In the genomic region with DNA sequence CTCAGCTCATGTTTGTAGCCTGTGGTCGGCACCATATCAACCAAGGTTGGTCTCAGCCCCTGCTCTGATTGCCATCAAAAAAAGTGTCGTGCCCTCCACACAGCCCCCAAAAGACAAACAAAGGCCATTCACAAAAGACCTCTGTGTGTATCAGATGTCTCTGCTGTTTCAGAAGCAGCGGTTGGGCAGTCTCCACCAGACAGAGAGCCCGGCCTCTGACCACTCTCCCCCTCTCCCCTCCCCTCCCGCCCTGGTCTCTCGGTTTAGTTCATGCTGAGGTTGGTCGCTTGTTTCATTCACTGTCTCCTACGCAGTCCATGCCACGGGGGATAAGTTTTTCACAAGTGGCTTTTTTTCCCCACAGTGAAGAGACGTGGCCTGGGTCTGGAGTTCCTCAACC, we compare ENCODE assay signal across 11 cellular contexts. TPM values are rescaled to one million over a fixed set of nuclear protein-coding genes. Genes with fewer than 3 reads are reported as not detected.
DNase-seq lines count a peak whose midpoint lies in the region; ATAC-seq, FAIRE-seq and TF ChIP-seq lines count a peak whose summit lies in the region.
"Had no signal": no experiment of that assay in that cellular context is flagged by ENCODE, and none has a peak within 500 bp of the region (broad histone marks: within the 10 kb centered on the region; RNA-seq: fewer than 3 reads in every experiment).

No MANE protein-coding gene starts in this region.

- FAIRE-seq in H1 (lab: Jason Lieb, UNC), result peak; percentile 7

- H3K9me3 ChIP-seq in BLaER1 treated with 17β-estradiol and CSF1 and Interleukin-3, amounts not matched to agents 10 nM and 100 nM (replicated peaks in 1 of 11), result no peaks in the 10 kb centered on the region
- no peaks in the 10 kb centered on the region for H3K9me3 ChIP-seq in H1 (ENCODE audit: insufficient read depth in 2 of 2, low read depth in 1 of 2, low read length in 1 of 2)
- H3K9me3 ChIP-seq in aorta (ENCODE audit: control insufficient read depth, low read length), result no peaks in the 10 kb centered on the region

- H3K4ac ChIP-seq in H1 (replicated peaks; ENCODE audit: insufficient read length, low read depth, low read length), result no peak overlapping the region

- H3K4me3 Mint-ChIP-seq in neural crest cell, result peak overlapping the region; percentile 79

- H3K9ac ChIP-seq in BLaER1 treated with 17β-estradiol and CSF1 and Interleukin-3, amounts not matched to agents 10 nM and 100 nM, result peak overlapping the region in 3 of 11 experiments; percentile 1 to 54 (median 37); a peak in 2 of 22 replicates
- no peak overlapping the region; a peak in 1 of 7 replicates for H3K9ac ChIP-seq in H1 (replicated peaks in 1 of 4; ENCODE audit: extremely low read depth in 1 of 4, low read depth in 3 of 4, low read length in 3 of 4)

- H2BK5ac ChIP-seq in H1 (ENCODE audit: low read depth, low read length), result no peak overlapping the region

- H3K56ac ChIP-seq in H1 (replicated peaks; ENCODE audit: insufficient read length, low read depth, low read length), result no peak overlapping the region

- H3K4me1 Mint-ChIP-seq in neural crest cell, result peaks cover 26% of the 10 kb centered on the region

- no peak overlapping the region for H2AK5ac ChIP-seq in H1 (ENCODE audit: low read depth, low read length)

- peaks cover 11% of the 10 kb centered on the region; the same call in 1 of the 2 replicates for H3K23me2 ChIP-seq in H1 (ENCODE audit: low read depth, low read length)

- H2BK20ac ChIP-seq in H1 (ENCODE audit: low read length), result no peak overlapping the region

- no peak overlapping the region for H3K23ac ChIP-seq in H1 (ENCODE audit: insufficient read length)

- no peak overlapping the region for H2BK120ac ChIP-seq in H1 (replicated peaks; ENCODE audit: low read depth, low read length)

- DNase-seq in HuH-7.5 (ENCODE audit: low spot score) (peak; percentile 76), H1 (ENCODE audit: low read depth in 1 of 2, low spot score in 2 of 2) (no peak), neural crest cell (ENCODE audit: low read depth, low spot score) (peak; percentile 31), SIG-M5 (lab: John Stamatoyannopoulos, UW) (no peak), aorta (no peak), nucleus accumbens (lab: John Stamatoyannopoulos, UW) (no peak), activated gamma-delta T cell treated with Interleukin-2 at 50 U/mL for 16 hours (no peak)
- DNase-seq: NCI-H1930 had no signal

- H3K79me2 ChIP-seq in H1 (ENCODE audit: control insufficient read depth in 1 of 2, insufficient read depth in 2 of 2, low read length in 2 of 2), result no peaks in the 10 kb centered on the region

- no peak overlapping the region for H2BK15ac ChIP-seq in H1 (ENCODE audit: low read length)

- no peaks in the 10 kb centered on the region for H3K36me3 Mint-ChIP-seq in neural crest cell (ENCODE audit: low read depth)

- no peak for TF ChIP-seq POLR2A in H1 (IDR thresholded peaks at IDR 0.05; ENCODE audit: control extremely low read depth in 1 of 2, low read depth in 2 of 2, low read length in 2 of 2)

- H3K27ac Mint-ChIP-seq in neural crest cell (ENCODE audit: unreplicated experiment), result peak overlapping the region; percentile 92

- H3K27me3 Mint-ChIP-seq in neural crest cell (ENCODE audit: low read depth), result peaks cover 54% of the 10 kb centered on the region

- no peaks in the 10 kb centered on the region for H3K9me3 Mint-ChIP-seq in neural crest cell

- H3K27me3 ChIP-seq in BLaER1 treated with 17β-estradiol and CSF1 and Interleukin-3, amounts not matched to agents 10 nM and 100 nM, result peaks cover 36 to 51% (median 44%) of the 10 kb centered on the region in 11 experiments
- H3K27me3 ChIP-seq in H1 (replicated peaks in 1 of 4; ENCODE audit: control insufficient read depth in 3 of 4, extremely low read depth in 1 of 4, insufficient read depth in 3 of 4, low read length in 3 of 4), result peaks cover 13 to 44% (median 40%) of the 10 kb centered on the region in 4 experiments
- H3K27me3 ChIP-seq in aorta (ENCODE audit: control insufficient read depth in 1 of 2, insufficient read depth in 2 of 2, low read length in 1 of 2), result no peaks in the 10 kb centered on the region

- H3K18ac ChIP-seq in H1 (ENCODE audit: extremely low read depth, low read length), result peak overlapping the region; percentile 62; the same call in 1 of the 2 replicates

- no peaks in the 10 kb centered on the region for H3K79me1 ChIP-seq in H1 (ENCODE audit: low read depth, low read length)

- CTCF ChIA-PET in H1 (lab: Charles Lee; ENCODE audit: partially characterized antibody), result interaction anchor here (0.6 to 5.1 kb wide), 6 partner anchors 9 to 753 kb away, joined by 3 to 47 read pairs (median 6); no protein-coding TSS in a partner anchor

- H4K20me1 ChIP-seq in BLaER1 treated with 17β-estradiol and CSF1 and Interleukin-3, amounts not matched to agents 10 nM and 100 nM, result peaks cover 0 to 5% (median 0%) of the 10 kb centered on the region in 11 experiments; a peak in 2 of 22 replicates
- no peaks in the 10 kb centered on the region for H4K20me1 ChIP-seq in H1 (replicated peaks in 1 of 2; ENCODE audit: control insufficient read depth in 1 of 2, insufficient read depth in 2 of 2, low read length in 2 of 2)

- H4K91ac ChIP-seq in H1 (replicated peaks; ENCODE audit: insufficient read length, low read length), result no peak overlapping the region

- 27% methylated on average over 4 of the region's 10 CpGs; no CpG with 5 or more reads in 1 of the 2 experiments for WGBS in H1 (ENCODE audit: extremely low coverage in 1 of 2, insufficient coverage in 1 of 2, insufficient read length in 1 of 2, insufficient replicate concordance in 2 of 2, low coverage in 1 of 2, low lambda C conversion rate in 2 of 2, missing lambda C conversion rate in 1 of 2), 2 experiments
- WGBS in aorta, 2 donors, result 10 to 24% methylated on average over 10 of the region's 10 CpGs

- no peak for TF ChIP-seq RAD21 in H1 (IDR thresholded peaks at IDR 0.05 in 1 of 2, conservative IDR thresholded peaks at IDR 0.05 in 1 of 2; ENCODE audit: low read depth in 2 of 2, low read length in 2 of 2)

- no peak for ATAC-seq in aorta (ENCODE audit: low FRiP score)

- no peak overlapping the region for H4K8ac ChIP-seq in H1 (ENCODE audit: extremely low read depth, insufficient read depth, low read length)

- peak overlapping the region; percentile 34; the same call in 1 of the 2 replicates for H2AFZ ChIP-seq in H1 (ENCODE audit: low read length)

- POLR2A ChIA-PET in H1 (lab: Charles Lee; ENCODE audit: partially characterized antibody), result interaction anchor here (0.6 to 6.9 kb wide), 5 partner anchors 16 to 64 kb away, joined by 3 to 48 read pairs (median 3); a partner anchor contains a TSS

- H3K4me3 ChIP-seq in BLaER1 treated with 17β-estradiol and CSF1 and Interleukin-3, amounts not matched to agents 10 nM and 100 nM, result peak overlapping the region in 9 of 10 experiments; percentile 34 to 62 (median 46); a peak in 14 of 20 replicates
- H3K4me3 ChIP-seq in H1 (ENCODE audit: extremely low read depth in 1 of 4, insufficient read depth in 2 of 4, low read depth in 3 of 4, low read length in 4 of 4) (peak overlapping the region; percentile 43 to 70 (median 59)), aorta (ENCODE audit: low read length in 2 of 2) (peak overlapping the region in 1 of 2 donors; percentile 14)

- H3K4me2 ChIP-seq in BLaER1 treated with 17β-estradiol and CSF1 and Interleukin-3, amounts not matched to agents 10 nM and 100 nM, result peak overlapping the region; percentile 69 to 97 (median 88)
- peak overlapping the region; percentile 97 to 99 for H3K4me2 ChIP-seq in H1 (ENCODE audit: insufficient read depth in 1 of 2, low read depth in 2 of 2, low read length in 2 of 2)

- 0 out of 2 replicates have a peak overlapping the region, but pooled peaks have one; percentile 9 for H2BK12ac ChIP-seq in H1 (ENCODE audit: low read depth, low read length)

- no peak overlapping the region for H3K27ac ChIP-seq in BLaER1 treated with 17β-estradiol and CSF1 and Interleukin-3, amounts not matched to agents 10 nM and 100 nM
- H3K27ac ChIP-seq in H1 (ENCODE audit: low read depth, low read length) (no peak overlapping the region), aorta (ENCODE audit: low read depth in 1 of 2, low read length in 2 of 2) (no peak overlapping the region)
- H3K27ac ChIP-seq: RWPE1, skin epidermis had no signal

- intact Hi-C loops in aorta (cut with DNase I), result no loop called here

- TF ChIP-seq CTCF in H1 (IDR thresholded peaks at IDR 0.05; ENCODE audit: control extremely low read depth in 1 of 3, insufficient read depth in 1 of 3, low read depth in 1 of 3, low read length in 3 of 3) (no peak), neural crest cell (conservative IDR thresholded peaks at IDR 0.05) (no peak)

- TF ChIP-seq EP300 in H1 (IDR thresholded peaks at IDR 0.05; ENCODE audit: borderline replicate concordance in 1 of 2, low read depth in 2 of 2, low read length in 2 of 2), result no peak

- H3K36me3 ChIP-seq in BLaER1 treated with 17β-estradiol and CSF1 and Interleukin-3, amounts not matched to agents 10 nM and 100 nM, result no peaks in the 10 kb centered on the region
- H3K36me3 ChIP-seq in H1 (ENCODE audit: control insufficient read depth in 2 of 4, insufficient read depth in 4 of 4, low read length in 3 of 4) (no peaks in the 10 kb centered on the region), aorta (ENCODE audit: control insufficient read depth in 1 of 2, insufficient read depth in 2 of 2, low read length in 1 of 2) (no peaks in the 10 kb centered on the region)

- no peak overlapping the region for H4K5ac ChIP-seq in H1 (ENCODE audit: insufficient read length, low read depth, low read length)

- no peak overlapping the region for H3K14ac ChIP-seq in H1 (ENCODE audit: insufficient read length)

- peaks cover 27 to 40% (median 33%) of the 10 kb centered on the region in 10 experiments for H3K4me1 ChIP-seq in BLaER1 treated with 17β-estradiol and CSF1 and Interleukin-3, amounts not matched to agents 10 nM and 100 nM
- peaks cover 16 to 39% (median 26%) of the 10 kb centered on the region in 4 experiments for H3K4me1 ChIP-seq in H1 (replicated peaks in 1 of 4; ENCODE audit: control insufficient read depth in 3 of 4, insufficient read depth in 4 of 4, low read length in 3 of 4)
- no peaks in the 10 kb centered on the region for H3K4me1 ChIP-seq in aorta (ENCODE audit: control insufficient read depth in 1 of 2, insufficient read depth in 2 of 2, low read length in 2 of 2)

TF ChIP-seq in H1, 55 proteins besides CTCF, POLR2A, EP300 and RAD21 (continues in another document):
- TF ChIP-seq POU5F1 (IDR thresholded peaks at IDR 0.05; ENCODE audit: low read depth, low read length), result no peak

RNA-seq across cellular contexts. Expression of a gene that starts 27.1 kb away (rescaled TPM):
- total RNA-seq in H1 (2021; fragmentation: NEBNext Ultra II Directional; extraction: Animal tissue kit (Norgen Biotek cat#: 25700)), result 56.2 and 58.2 TPM in 2 replicates
- polyA plus RNA-seq in H1 (2011; rRNA removed) (23.5 and 49.6 TPM in 2 replicates), aorta (10 to 100 TPM in 1 of 2 donors, 1 to 10 TPM in 1; 3.7 to 19.0 TPM)
- polyA plus RNA-seq in H1 (2011; cell fraction: cytosol; rRNA removed), result 29.2 TPM
- 34.0 TPM for polyA plus RNA-seq in H1 (2011; cell fraction: nucleus; rRNA removed)
- polyA plus RNA-seq in H1 (2012, experiment 1 of 2), result 27.7 to 38.9 TPM (median 29.2 TPM) in 4 replicates
- 32.8 TPM for polyA plus RNA-seq in H1 (2012, experiment 2 of 2)
- 60.4 TPM for polyA plus RNA-seq in H1 (2013, experiment 1 of 2)
- polyA plus RNA-seq in H1 (2013, experiment 2 of 2), result 60.9 TPM
- polyA minus RNA-seq in H1 (2011; rRNA and poly(A)+ RNA removed), result 9.3 and 14.8 TPM in 2 replicates
- polyA minus RNA-seq in H1 (2011; cell fraction: cytosol; rRNA and poly(A)+ RNA removed), result 31.8 TPM
- 13.7 TPM for polyA minus RNA-seq in H1 (2011; cell fraction: nucleus; rRNA and poly(A)+ RNA removed)
- total RNA-seq in neural crest cell (0.23 and 0.48 TPM in 2 replicates), aorta (10 to 100 TPM in 1 of 2 donors, 1 to 10 TPM in 1; 1.8 to 46.8 TPM)

Comparison
In these comparisons a context has a peak if more than half of its experiments do, and no peak if none do; other contexts are left out.
1. DNase-seq: peak in HuH-7.5 (single experiment) and neural crest cell (single experiment); none in H1 (0 of 2), SIG-M5 (single experiment), aorta (0 of 2), nucleus accumbens (0 of 56) and activated gamma-delta T cell treated with Interleukin-2 at 50 U/mL for 16 hours (single experiment).